8 cellular contexts compared by ENCODE assay signal in the genomic region with DNA sequence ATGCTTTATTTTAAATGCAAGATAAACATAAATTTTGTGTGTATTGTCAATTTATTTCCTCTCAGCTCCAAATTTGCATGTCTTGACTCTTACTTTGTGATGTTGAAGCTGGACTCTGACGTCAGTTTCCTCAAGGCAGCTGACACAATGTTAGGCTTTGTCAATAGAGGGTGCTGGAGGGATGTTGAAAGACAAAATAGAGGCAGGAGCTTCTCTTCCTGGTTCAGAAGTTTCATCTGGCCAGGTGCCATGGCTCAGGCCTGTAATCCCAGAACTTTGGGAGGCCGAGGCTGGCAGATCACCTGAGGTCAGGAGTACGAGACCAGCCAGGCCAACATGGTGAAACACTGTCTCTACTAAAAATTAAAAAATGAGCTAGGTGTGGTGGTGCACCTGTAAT.
DNase-seq lines count a peak whose midpoint lies in the region; ATAC-seq and TF ChIP-seq lines count a peak whose summit lies in the region.

No MANE protein-coding gene starts in this region.

- no peak overlapping the region for H3K4me3 ChIP-seq in AG10803 (ENCODE audit: low read length)
- H3K4me3 ChIP-seq in ovary: no peak overlapping the region

- no peaks in the 10 kb centered on the region for H3K36me3 ChIP-seq in ovary

- H3K27me3 ChIP-seq in ovary: no peaks in the 10 kb centered on the region

- intact Hi-C loops in ovary (cut with DNase I): no loop called here

- no peaks in the 10 kb centered on the region for H3K9me3 ChIP-seq in ovary

- ATAC-seq in GM18873 (IDR thresholded peaks at IDR 0.05; ENCODE audit: low FRiP score, unreplicated experiment) (peak; percentile 72), GM19452 (IDR thresholded peaks at IDR 0.05; ENCODE audit: unreplicated experiment) (no peak)
- no peak for ATAC-seq in activated CD4-positive, CD25-positive, alpha-beta regulatory T cell treated with anti-CD3 and anti-CD28 coated beads, Interleukin-2, amount 50 U/mL, for 24 hours

- no peak for TF ChIP-seq POLR2A in ovary (IDR thresholded peaks at IDR 0.05)

- DNase-seq in AG10803 (ENCODE audit: low read depth): peak; percentile 12
- peak; percentile 25 for DNase-seq in NCI-H460 (ENCODE audit: extremely low read depth, low read depth)
- peak; percentile 33 for DNase-seq in fibroblast of peridontal ligament (ENCODE audit: extremely low read depth)
- DNase-seq in stimulated activated CD4-positive, alpha-beta T cell treated with anti-CD3 and anti-CD28 coated beads, Interleukin-12 subunit alpha, Interleukin-12 subunit beta, amount 100 ng/mL, for 4 hours: no peak
- no peak for DNase-seq in ovary

- H3K4me1 ChIP-seq in ovary (ENCODE audit: insufficient read depth): no peaks in the 10 kb centered on the region

- H3K27ac ChIP-seq in ovary: no peak overlapping the region

- TF ChIP-seq CTCF in AG10803 (conservative IDR thresholded peaks at IDR 0.05; ENCODE audit: low read length): no peak; the same call in 1 of the 2 replicates
- no peak for TF ChIP-seq CTCF in ovary (IDR thresholded peaks at IDR 0.05)

- WGBS in ovary, 3 donors: 43 to 50% (median 46%) methylated on average over 3 of the region's 3 CpGs

- TF ChIP-seq EP300 in ovary (IDR thresholded peaks at IDR 0.05): no peak

Comparison
In these comparisons a context has a peak if more than half of its experiments do, and no peak if none do; other contexts are left out.
1. DNase-seq: peak in AG10803 (single experiment), NCI-H460 (single experiment) and fibroblast of peridontal ligament (single experiment); none in stimulated activated CD4-positive, alpha-beta T cell treated with anti-CD3 and anti-CD28 coated beads, Interleukin-12 subunit alpha, Interleukin-12 subunit beta, amount 100 ng/mL, for 4 hours (single experiment) and ovary (0 of 5).